Comparison of ENCODE assay signal across 22 cellular contexts in genomic region chr17:19708431-19709175, GRCh38. TPM values are rescaled to one million over a fixed set of nuclear protein-coding genes. Genes with fewer than 3 reads are reported as not detected.
"Had no signal": no experiment of that assay in that cellular context is flagged by ENCODE, and none has a peak within 500 bp of the region (broad histone marks: within the 10 kb centered on the region; RNA-seq: fewer than 3 reads in every experiment).

No MANE protein-coding gene starts in this region.

- H3K36me3 ChIP-seq: left lung, spleen, upper lobe of right lung had no signal

- H3K27ac ChIP-seq: coronary artery, left lung, psoas muscle, spleen, upper lobe of right lung had no signal

- H3K27me3 ChIP-seq: left lung, spleen, upper lobe of right lung had no signal

- H3K27me3 Mint-ChIP-seq: activated CD4-positive, alpha-beta memory T cell treated with anti-CD3 and anti-CD28 coated beads, Interleukin-2, amount 10 ng/mL, durations not matched to agents 7 days and 5 days; activated naive CD8-positive, alpha-beta T cell; central memory CD8-positive, alpha-beta T cell; naive thymus-derived CD8-positive, alpha-beta T cell; stimulated activated naive CD8-positive, alpha-beta T cell treated with anti-CD3 and anti-CD28 coated beads, Interleukin-15, amount 100 ng/mL, for 72 hours had no signal

- H3K9me3 ChIP-seq: left lung, psoas muscle, spleen, upper lobe of right lung had no signal

- H3K27ac Mint-ChIP-seq: activated CD4-positive, alpha-beta memory T cell treated with anti-CD3 and anti-CD28 coated beads, Interleukin-2, amount 10 ng/mL, durations not matched to agents 7 days and 5 days; activated naive CD8-positive, alpha-beta T cell had no signal

- DNase-seq: activated CD4-positive, alpha-beta memory T cell treated with anti-CD3 and anti-CD28 coated beads, Interleukin-2, amount 10 ng/mL, durations not matched to agents 7 days and 5 days; activated CD4-positive, alpha-beta T cell treated with anti-CD3 and anti-CD28 coated beads for 4 hours; activated CD8-positive, alpha-beta memory T cell treated with anti-CD3 and anti-CD28 coated beads, Interleukin-2, amount 50 U/mL, for 4 hours; activated effector memory CD4-positive, alpha-beta T cell treated with anti-CD3 and anti-CD28 coated beads, Interleukin-2, amount 50 U/mL, for 16 hours; activated T-cell treated with anti-CD3 and anti-CD28 coated beads, Interleukin-2, amount 50 U/mL, for 48 hours; effector CD4-positive, alpha-beta T cell; foreskin melanocyte; mammary epithelial cell; naive thymus-derived CD8-positive, alpha-beta T cell; nucleus accumbens; psoas muscle; spleen; stimulated activated naive CD8-positive, alpha-beta T cell treated with anti-CD3 and anti-CD28 coated beads, Interleukin-15, amount 100 ng/mL, for 72 hours; upper lobe of right lung had no signal

- H3K4me3 Mint-ChIP-seq: activated CD4-positive, alpha-beta memory T cell treated with anti-CD3 and anti-CD28 coated beads, Interleukin-2, amount 10 ng/mL, durations not matched to agents 7 days and 5 days; activated naive CD8-positive, alpha-beta T cell; brain; central memory CD8-positive, alpha-beta T cell; naive thymus-derived CD8-positive, alpha-beta T cell; stimulated activated naive CD8-positive, alpha-beta T cell treated with anti-CD3 and anti-CD28 coated beads, Interleukin-15, amount 100 ng/mL, for 72 hours had no signal

- H3K9me3 Mint-ChIP-seq: activated CD4-positive, alpha-beta memory T cell treated with anti-CD3 and anti-CD28 coated beads, Interleukin-2, amount 10 ng/mL, durations not matched to agents 7 days and 5 days; brain; central memory CD8-positive, alpha-beta T cell; naive thymus-derived CD8-positive, alpha-beta T cell; stimulated activated naive CD8-positive, alpha-beta T cell treated with anti-CD3 and anti-CD28 coated beads, Interleukin-15, amount 100 ng/mL, for 72 hours had no signal

- H3K36me3 Mint-ChIP-seq: activated naive CD8-positive, alpha-beta T cell; brain; naive thymus-derived CD8-positive, alpha-beta T cell had no signal

- H3K4me1 ChIP-seq: left lung, psoas muscle had no signal

- H3K4me3 ChIP-seq: coronary artery, left lung, psoas muscle, spleen, upper lobe of right lung had no signal

- ATAC-seq: left lung; naive thymus-derived CD8-positive, alpha-beta T cell; psoas muscle; sciatic nerve; upper lobe of right lung had no signal

- H3K4me1 Mint-ChIP-seq: activated CD4-positive, alpha-beta memory T cell treated with anti-CD3 and anti-CD28 coated beads, Interleukin-2, amount 10 ng/mL, durations not matched to agents 7 days and 5 days; central memory CD8-positive, alpha-beta T cell; stimulated activated naive CD8-positive, alpha-beta T cell treated with anti-CD3 and anti-CD28 coated beads, Interleukin-15, amount 100 ng/mL, for 72 hours had no signal

RNA-seq across cellular contexts. Expression of gene SLC47A2, which starts 7.8 kb away (rescaled TPM):
- total RNA-seq: activated CD4-positive, alpha-beta memory T cell treated with anti-CD3 and anti-CD28 coated beads, Interleukin-2, amount 10 ng/mL, durations not matched to agents 7 days and 5 days; left lung; mucosa of gallbladder; naive thymus-derived CD8-positive, alpha-beta T cell; sciatic nerve; spleen; T-helper 1 cell treated with Interleukin-12 subunit alpha and Interleukin-12 subunit beta and Interleukin-4 antibody, amounts not matched to agents 30 ng/mL and 1 ng/mL, for 36 hours; upper lobe of right lung had no signal
- polyA plus RNA-seq: naive thymus-derived CD8-positive, alpha-beta T cell had no signal

RNA-seq across cellular contexts. Expression of gene ALDH3A1, which starts 39.5 kb away (rescaled TPM):
- total RNA-seq: activated CD4-positive, alpha-beta memory T cell treated with anti-CD3 and anti-CD28 coated beads, Interleukin-2, amount 10 ng/mL, durations not matched to agents 7 days and 5 days; naive thymus-derived CD8-positive, alpha-beta T cell; T-helper 1 cell treated with Interleukin-12 subunit alpha and Interleukin-12 subunit beta and Interleukin-4 antibody, amounts not matched to agents 30 ng/mL and 1 ng/mL, for 36 hours had no signal
